Comparison of ENCODE assay signal across 1 cellular context in genomic region chr12:116202433-116202832, GRCh38.
TF ChIP-seq lines count a peak whose summit lies in the region.

No MANE protein-coding gene starts in this region.

TF ChIP-seq in K562, 482 proteins besides CTCF, POLR2A, EP300 and RAD21:
- TF ChIP-seq GABPA (tag; conservative IDR thresholded peaks at IDR 0.05; ENCODE audit: low read depth), result no peak
- no peak for TF ChIP-seq KLF13 (tag; IDR thresholded peaks at IDR 0.05; ENCODE audit: borderline replicate concordance, low read depth)
- no peak for TF ChIP-seq ZC3H11A (IDR thresholded peaks at IDR 0.05; ENCODE audit: low read depth, low read length)
- no peak for TF ChIP-seq ZNF184 (CRISPR knock-in tag; IDR thresholded peaks at IDR 0.05)
- no peak for TF ChIP-seq ZNF77 (CRISPR knock-in tag; IDR thresholded peaks at IDR 0.05)
- TF ChIP-seq RNF2 (IDR thresholded peaks at IDR 0.05), result no peak
- no peak for TF ChIP-seq NFYB (IDR thresholded peaks at IDR 0.05; ENCODE audit: extremely low read depth, insufficient read length)
- no peak for TF ChIP-seq TEAD1 (CRISPR knock-in tag; IDR thresholded peaks at IDR 0.05)
- TF ChIP-seq KAT8 (IDR thresholded peaks at IDR 0.05; ENCODE audit: low read depth), result no peak
- TF ChIP-seq TRIM25 (IDR thresholded peaks at IDR 0.05; ENCODE audit: borderline replicate concordance), result no peak
- TF ChIP-seq SNRNP70 (optimal IDR thresholded peaks at IDR 0.05; ENCODE audit: low read depth, low read length), result no peak
- TF ChIP-seq ARHGAP35 (IDR thresholded peaks at IDR 0.05; ENCODE audit: partially characterized antibody), result no peak
- no peak for TF ChIP-seq BRD9 (IDR thresholded peaks at IDR 0.05; ENCODE audit: low read depth, partially characterized antibody)
- no peak for TF ChIP-seq HMG20B (CRISPR knock-in tag; IDR thresholded peaks at IDR 0.05)
- no peak for TF ChIP-seq ZNF512 (tag; IDR thresholded peaks at IDR 0.05)
- TF ChIP-seq, protein P1, sequence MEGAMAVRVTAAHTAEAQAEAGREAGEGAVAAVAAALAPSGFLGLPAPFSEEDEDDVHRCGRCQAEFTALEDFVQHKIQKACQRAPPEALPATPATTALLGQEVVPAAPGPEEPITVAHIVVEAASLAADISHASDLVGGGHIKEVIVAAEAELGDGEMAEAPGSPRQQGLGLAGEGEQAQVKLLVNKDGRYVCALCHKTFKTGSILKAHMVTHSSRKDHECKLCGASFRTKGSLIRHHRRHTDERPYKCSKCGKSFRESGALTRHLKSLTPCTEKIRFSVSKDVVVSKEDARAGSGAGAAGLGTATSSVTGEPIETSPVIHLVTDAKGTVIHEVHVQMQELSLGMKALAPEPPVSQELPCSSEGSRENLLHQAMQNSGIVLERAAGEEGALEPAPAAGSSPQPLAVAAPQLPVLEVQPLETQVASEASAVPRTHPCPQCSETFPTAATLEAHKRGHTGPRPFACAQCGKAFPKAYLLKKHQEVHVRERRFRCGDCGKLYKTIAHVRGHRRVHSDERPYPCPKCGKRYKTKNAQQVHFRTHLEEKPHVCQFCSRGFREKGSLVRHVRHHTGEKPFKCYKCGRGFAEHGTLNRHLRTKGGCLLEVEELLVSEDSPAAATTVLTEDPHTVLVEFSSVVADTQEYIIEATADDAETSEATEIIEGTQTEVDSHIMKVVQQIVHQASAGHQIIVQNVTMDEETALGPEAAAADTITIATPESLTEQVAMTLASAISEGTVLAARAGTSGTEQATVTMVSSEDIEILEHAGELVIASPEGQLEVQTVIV (CRISPR knock-in tag; IDR thresholded peaks at IDR 0.05; ENCODE audit: borderline replicate concordance), result no peak
